Comparison of ENCODE assay signal across 8 cellular contexts in the genomic region with DNA sequence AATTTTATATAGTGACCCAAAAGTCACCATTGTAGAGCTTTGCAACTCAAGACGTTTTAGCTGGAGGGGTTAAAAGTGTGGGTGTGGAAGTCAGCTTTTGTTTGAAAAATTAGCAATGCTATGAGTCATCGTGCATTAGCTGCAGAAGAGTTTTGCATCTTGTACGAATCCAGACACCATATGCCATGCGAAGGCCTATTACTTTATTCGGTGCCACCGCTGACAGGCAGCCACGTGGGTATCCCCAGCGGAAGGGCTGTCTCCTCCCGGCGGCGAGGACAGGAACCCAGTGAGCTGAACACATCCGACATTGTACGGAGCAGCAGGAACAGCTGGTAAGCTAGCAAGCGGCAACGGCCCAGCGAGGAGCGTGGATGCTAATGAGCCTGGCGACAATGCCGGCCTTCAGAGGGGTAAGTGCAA.
DNase-seq lines count a peak whose midpoint lies in the region; ATAC-seq, FAIRE-seq and TF ChIP-seq lines count a peak whose summit lies in the region.

No MANE protein-coding gene starts in this region.

- peak; percentile 87 for DNase-seq in DMS153 (lab: John Stamatoyannopoulos, UW)
- DNase-seq in UCSD-AML1 (lab: John Stamatoyannopoulos, UW; ENCODE audit: unreplicated experiment), result peak; percentile 64
- peak; percentile 22 to 98 (median 91) for DNase-seq in caudate nucleus (lab: John Stamatoyannopoulos, UW)
- peak; percentile 88 for DNase-seq in kidney
- DNase-seq in stimulated activated CD4-positive, alpha-beta T cell treated with anti-CD3 and anti-CD28 coated beads, Interleukin-4, amount 100 ng/mL, for 48 hours (ENCODE audit: low read depth in 2 of 2), result peak; percentile 55 to 64
- no peak for DNase-seq in mesenteric fat pad (ENCODE audit: low spot score)

- intact Hi-C loops in kidney (cut with DNase I), result no loop called here

- TF ChIP-seq CTCF in kidney (IDR thresholded peaks at IDR 0.05; ENCODE audit: borderline replicate concordance, extremely low read depth, insufficient read depth), result no peak

- H3K9me3 ChIP-seq in HUES48 (ENCODE audit: control insufficient read depth, insufficient read depth, low read length) (no peaks in the 10 kb centered on the region), kidney (ENCODE audit: control insufficient read depth in 1 of 2, low read length in 2 of 2) (no peaks in the 10 kb centered on the region)

- H3K9ac ChIP-seq in HUES48 (ENCODE audit: low read depth, low read length), result no peak overlapping the region
- no peak overlapping the region for H3K9ac ChIP-seq in kidney (ENCODE audit: low read length in 2 of 2)

- H3K4me1 ChIP-seq in HUES48 (ENCODE audit: control insufficient read depth, insufficient read depth, low read length), result peaks cover 20% of the 10 kb centered on the region
- no peaks in the 10 kb centered on the region for H3K4me1 ChIP-seq in kidney (ENCODE audit: control insufficient read depth in 1 of 2, insufficient read depth in 1 of 2, low read depth in 1 of 2, low read length in 2 of 2)

- peak overlapping the region; percentile 44 for H3K4me3 ChIP-seq in HUES48 (ENCODE audit: low read depth, low read length)
- H3K4me3 ChIP-seq in kidney (ENCODE audit: low read length in 2 of 2), result no peak overlapping the region

- peak overlapping the region; percentile 26 for H3K27ac ChIP-seq in HUES48 (ENCODE audit: low read depth, low read length)
- H3K27ac ChIP-seq in caudate nucleus (ENCODE audit: low read depth, low read length), result peak overlapping the region; percentile 70
- no peak overlapping the region for H3K27ac ChIP-seq in kidney (ENCODE audit: low read depth in 2 of 2, low read length in 2 of 2)

- H3K36me3 ChIP-seq in HUES48 (ENCODE audit: control insufficient read depth, insufficient read depth, low read length) (no peaks in the 10 kb centered on the region; the same call in 1 of the 2 replicates), kidney (ENCODE audit: control insufficient read depth in 1 of 2, insufficient read depth in 2 of 2, low read length in 2 of 2) (peaks cover 0 to 3% of the 10 kb centered on the region in 2 donors)

- peak; percentile 87 for ATAC-seq in GM21381 (IDR thresholded peaks at IDR 0.05; ENCODE audit: unreplicated experiment)

- FAIRE-seq in kidney (lab: Jason Lieb, UNC), result no peak

- no peaks in the 10 kb centered on the region; the same call in 1 of the 2 replicates for H3K27me3 ChIP-seq in HUES48 (ENCODE audit: control insufficient read depth, insufficient read depth, low read length)

Comparison
In these comparisons a context has a peak if more than half of its experiments do, and no peak if none do; other contexts are left out.
1. H3K27ac ChIP-seq: peak in HUES48 (single experiment) and caudate nucleus (single experiment); none in kidney (0 of 2).